10 cellular contexts compared by ENCODE assay signal in the genomic region with DNA sequence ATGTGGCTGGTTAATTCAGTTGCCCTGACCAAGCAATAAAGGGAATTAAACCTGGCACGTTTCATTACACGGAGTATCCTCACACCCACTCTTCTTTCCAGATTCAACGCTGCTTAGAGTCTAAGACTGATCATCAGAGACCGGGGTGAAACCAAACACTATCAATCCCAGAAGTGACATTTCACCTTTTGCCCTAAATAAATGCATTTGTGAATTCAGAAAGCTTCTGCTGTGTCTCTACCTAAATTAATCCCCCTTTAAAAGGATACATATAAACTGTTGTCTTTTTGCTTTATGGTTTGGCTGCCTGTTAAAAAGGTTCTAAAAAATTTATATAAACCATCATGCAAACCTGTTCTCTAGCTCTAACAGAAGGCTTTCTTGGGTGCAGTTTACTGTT. TPM values are rescaled to one million over a fixed set of nuclear protein-coding genes. Genes with fewer than 3 reads are reported as not detected.
"Had no signal": no experiment of that assay in that cellular context is flagged by ENCODE, and none has a peak within 500 bp of the region (broad histone marks: within the 10 kb centered on the region; RNA-seq: fewer than 3 reads in every experiment).

No MANE protein-coding gene starts in this region.

- H3K9me3 ChIP-seq: HAP-1 had no signal

- DNase-seq: GM23248, GOT3, H7, HFFc6, KBM-7 had no signal

- H3K27ac ChIP-seq: GM23248, HL-60 had no signal

- H3K36me3 ChIP-seq: HAP-1 had no signal

- H3K4me3 ChIP-seq: GM23248, HAP-1 had no signal

- ATAC-seq: HCT116, HepG2 had no signal

RNA-seq across cellular contexts. Expression of gene TENM2, which starts 35.8 kb away (rescaled TPM):
- total RNA-seq: HepG2 had no signal
- polyA plus RNA-seq: HepG2, IgD-negative memory B cell had no signal
